ENCODE assay signal across 1 cellular context in genomic region chr10:4555920-4556319, GRCh38.
TF ChIP-seq lines count a peak whose summit lies in the region.

No MANE protein-coding gene starts in this region.

TF ChIP-seq in WTC11, 78 proteins besides CTCF, POLR2A, EP300 and RAD21 (continued from another document):
- no peak for TF ChIP-seq ATF2 (CRISPR knock-in tag; IDR thresholded peaks at IDR 0.05; ENCODE audit: borderline replicate concordance, low read depth)
- no peak for TF ChIP-seq ZNF423 (CRISPR knock-in tag; IDR thresholded peaks at IDR 0.05)
- no peak for TF ChIP-seq EMX1 (CRISPR knock-in tag; IDR thresholded peaks at IDR 0.05)
- no peak for TF ChIP-seq NFE2L1 (CRISPR knock-in tag; IDR thresholded peaks at IDR 0.05)
- TF ChIP-seq TEAD4 (CRISPR knock-in tag; IDR thresholded peaks at IDR 0.05), result no peak
- TF ChIP-seq CDX4 (CRISPR knock-in tag; IDR thresholded peaks at IDR 0.05; ENCODE audit: borderline replicate concordance), result no peak
- TF ChIP-seq TCF7 (CRISPR knock-in tag; IDR thresholded peaks at IDR 0.05; ENCODE audit: low read depth), result no peak
- no peak for TF ChIP-seq ZSCAN18 (CRISPR knock-in tag; IDR thresholded peaks at IDR 0.05)
- no peak for TF ChIP-seq ZNF396 (CRISPR knock-in tag; IDR thresholded peaks at IDR 0.05; ENCODE audit: borderline replicate concordance)
- TF ChIP-seq ZNF671 (CRISPR knock-in tag; IDR thresholded peaks at IDR 0.05), result no peak
- no peak for TF ChIP-seq RORB (CRISPR knock-in tag; IDR thresholded peaks at IDR 0.05)
- TF ChIP-seq FOXK1 (CRISPR knock-in tag; IDR thresholded peaks at IDR 0.05), result no peak
- TF ChIP-seq MYBL2 (CRISPR knock-in tag; IDR thresholded peaks at IDR 0.05), result no peak
- TF ChIP-seq NR2C2 (CRISPR knock-in tag; IDR thresholded peaks at IDR 0.05), result no peak
- no peak for TF ChIP-seq ZNF532 (CRISPR knock-in tag; IDR thresholded peaks at IDR 0.05; ENCODE audit: borderline replicate concordance)
- no peak for TF ChIP-seq ZNF219 (CRISPR knock-in tag; IDR thresholded peaks at IDR 0.05; ENCODE audit: borderline replicate concordance)
